In the genomic region with DNA sequence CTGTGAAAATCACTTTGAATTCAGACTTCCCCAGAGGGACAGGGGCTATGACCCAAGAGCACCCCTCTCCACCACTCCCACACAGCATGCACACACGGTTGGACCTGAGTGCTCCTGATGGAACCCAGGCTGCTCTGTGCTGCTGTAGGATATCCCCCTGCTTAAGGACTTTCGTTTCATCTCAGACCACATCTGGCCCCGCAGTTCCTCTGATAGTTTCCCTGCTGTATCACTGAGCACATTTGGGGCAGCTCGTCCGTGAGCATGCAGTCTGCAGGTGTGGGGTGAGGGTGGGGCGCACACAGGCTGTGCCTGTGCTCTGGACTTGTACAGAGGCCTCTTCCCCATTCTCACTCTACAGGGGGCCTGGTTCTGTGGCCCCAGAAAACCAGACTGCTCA, we compare ENCODE assay signal across 26 cellular contexts.
"Had no signal": no experiment of that assay in that cellular context is flagged by ENCODE, and none has a peak within 500 bp of the region (broad histone marks: within the 10 kb centered on the region; RNA-seq: fewer than 3 reads in every experiment).

No MANE protein-coding gene starts in this region.

- ATAC-seq: foreskin keratinocyte, gastroesophageal sphincter, left colon, natural killer cell, pancreas, upper lobe of right lung had no signal

- H3K4me3 ChIP-seq: coronary artery, esophagus muscularis mucosa, gastroesophageal sphincter, lung, pancreas, right lobe of liver, smooth muscle cell, suprapubic skin, transverse colon, upper lobe of right lung, uterus had no signal

- H3K9me3 ChIP-seq: esophagus muscularis mucosa, gastroesophageal sphincter, heart right ventricle, neutrophil, pancreas, right lobe of liver, suprapubic skin, transverse colon, upper lobe of right lung, uterus had no signal

- H3K4me1 ChIP-seq: foreskin keratinocyte, gastroesophageal sphincter, pancreas, right lobe of liver, suprapubic skin, transverse colon, upper lobe of right lung, uterus had no signal

- DNase-seq: dermis blood vessel endothelial cell; effector memory CD4-positive, alpha-beta T cell; foreskin keratinocyte; heart right ventricle; hypothalamus; immature natural killer cell; islet precursor cell; kidney glomerular epithelial cell; left colon; natural killer cell; pancreas; right lobe of liver; stimulated activated CD4-positive, alpha-beta T cell treated with anti-CD3 and anti-CD28 coated beads, Interleukin-12 subunit alpha, Interleukin-12 subunit beta, amount 100 ng/mL, for 4 hours; stimulated activated CD4-positive, alpha-beta T cell treated with anti-CD3 and anti-CD28 coated beads, Interleukin-1b, Interleukin-23, amount 100 ng/mL, for 48 hours; stimulated activated CD4-positive, alpha-beta T cell treated with anti-CD3 and anti-CD28 coated beads, Interleukin-4, amount 100 ng/mL, for 1 hour; stimulated activated CD8-positive, alpha-beta memory T cell treated with anti-CD3 and anti-CD28 coated beads, Interleukin-4, amount 100 ng/mL, for 48 hours; transverse colon; upper lobe of right lung; uterus had no signal

- H3K36me3 ChIP-seq: neutrophil, pancreas, right lobe of liver, suprapubic skin, transverse colon, upper lobe of right lung, uterus had no signal

- H3K27ac ChIP-seq: coronary artery, esophagus muscularis mucosa, foreskin keratinocyte, gastroesophageal sphincter, neutrophil, pancreas, right lobe of liver, suprapubic skin, transverse colon, upper lobe of right lung, uterus had no signal

- H3K4me2 ChIP-seq: smooth muscle cell had no signal

- H3K27me3 ChIP-seq: esophagus muscularis mucosa, foreskin keratinocyte, gastroesophageal sphincter, heart right ventricle, neutrophil, pancreas, right lobe of liver, suprapubic skin, transverse colon, upper lobe of right lung, uterus had no signal
